In genomic region chr2:235679471-235679870, GRCh38 we compare ENCODE assay signal across 12 cellular contexts.
"Had no signal": no experiment of that assay in that cellular context is flagged by ENCODE, and none has a peak within 500 bp of the region (broad histone marks: within the 10 kb centered on the region; RNA-seq: fewer than 3 reads in every experiment).

No MANE protein-coding gene starts in this region.

- H3K4me1 ChIP-seq: parathyroid adenoma had no signal

- H3K4me1 Mint-ChIP-seq: activated CD4-positive, alpha-beta T cell treated with anti-CD3 and anti-CD28 coated beads, Interleukin-2, amount 10 ng/mL, durations not matched to agents 7 days and 5 days; naive B cell had no signal

- H3K36me3 ChIP-seq: brain microvascular endothelial cell, heart left ventricle had no signal

- H3K4me3 ChIP-seq: heart left ventricle had no signal

- H3K9ac ChIP-seq: parathyroid adenoma had no signal

- ATAC-seq: activated T-helper 17 cell treated with anti-CD3 and anti-CD28 coated beads, Interleukin-2, amount 50 U/mL, for 72 hours; heart left ventricle had no signal

- H3K27ac Mint-ChIP-seq: activated CD4-positive, alpha-beta T cell treated with anti-CD3 and anti-CD28 coated beads, Interleukin-2, amount 10 ng/mL, durations not matched to agents 7 days and 5 days; activated T-helper 17 cell treated with anti-CD3 and anti-CD28 coated beads, Interleukin-2, amount 50 U/mL, for 72 hours; naive B cell had no signal

- H3K4me3 Mint-ChIP-seq: activated CD4-positive, alpha-beta T cell treated with anti-CD3 and anti-CD28 coated beads, Interleukin-2, amount 10 ng/mL, durations not matched to agents 7 days and 5 days; activated T-helper 17 cell treated with anti-CD3 and anti-CD28 coated beads, Interleukin-2, amount 50 U/mL, for 72 hours; naive B cell had no signal

- H3K9me3 Mint-ChIP-seq: activated CD4-positive, alpha-beta T cell treated with anti-CD3 and anti-CD28 coated beads, Interleukin-2, amount 10 ng/mL, durations not matched to agents 7 days and 5 days; activated T-helper 17 cell treated with anti-CD3 and anti-CD28 coated beads, Interleukin-2, amount 50 U/mL, for 72 hours; naive B cell had no signal

- DNase-seq: activated CD4-positive, alpha-beta T cell treated with anti-CD3 and anti-CD28 coated beads, Interleukin-2, amount 10 ng/mL, durations not matched to agents 7 days and 5 days; activated naive CD4-positive, alpha-beta T cell treated with Interleukin-2 at 50 U/mL for 16 hours; anterior cingulate cortex; brain microvascular endothelial cell; effector memory CD4-positive, alpha-beta T cell; naive B cell; stimulated activated CD4-positive, alpha-beta T cell treated with anti-CD3 and anti-CD28 coated beads, Interleukin-12 subunit alpha, Interleukin-12 subunit beta, amount 100 ng/mL, for 4 hours; stimulated activated CD4-positive, alpha-beta T cell treated with anti-CD3 and anti-CD28 coated beads, Interleukin-2, amount 100 ng/mL, for 24 hours had no signal

- H3K36me3 Mint-ChIP-seq: naive B cell had no signal

- H2AFZ ChIP-seq: parathyroid adenoma had no signal

- H3K27me3 ChIP-seq: brain microvascular endothelial cell, heart left ventricle had no signal

- H3K9me3 ChIP-seq: heart left ventricle had no signal

- H3K27ac ChIP-seq: brain microvascular endothelial cell, epithelial cell of prostate, heart left ventricle, parathyroid adenoma had no signal
